ENCODE assay signal across 21 cellular contexts in the genomic region with DNA sequence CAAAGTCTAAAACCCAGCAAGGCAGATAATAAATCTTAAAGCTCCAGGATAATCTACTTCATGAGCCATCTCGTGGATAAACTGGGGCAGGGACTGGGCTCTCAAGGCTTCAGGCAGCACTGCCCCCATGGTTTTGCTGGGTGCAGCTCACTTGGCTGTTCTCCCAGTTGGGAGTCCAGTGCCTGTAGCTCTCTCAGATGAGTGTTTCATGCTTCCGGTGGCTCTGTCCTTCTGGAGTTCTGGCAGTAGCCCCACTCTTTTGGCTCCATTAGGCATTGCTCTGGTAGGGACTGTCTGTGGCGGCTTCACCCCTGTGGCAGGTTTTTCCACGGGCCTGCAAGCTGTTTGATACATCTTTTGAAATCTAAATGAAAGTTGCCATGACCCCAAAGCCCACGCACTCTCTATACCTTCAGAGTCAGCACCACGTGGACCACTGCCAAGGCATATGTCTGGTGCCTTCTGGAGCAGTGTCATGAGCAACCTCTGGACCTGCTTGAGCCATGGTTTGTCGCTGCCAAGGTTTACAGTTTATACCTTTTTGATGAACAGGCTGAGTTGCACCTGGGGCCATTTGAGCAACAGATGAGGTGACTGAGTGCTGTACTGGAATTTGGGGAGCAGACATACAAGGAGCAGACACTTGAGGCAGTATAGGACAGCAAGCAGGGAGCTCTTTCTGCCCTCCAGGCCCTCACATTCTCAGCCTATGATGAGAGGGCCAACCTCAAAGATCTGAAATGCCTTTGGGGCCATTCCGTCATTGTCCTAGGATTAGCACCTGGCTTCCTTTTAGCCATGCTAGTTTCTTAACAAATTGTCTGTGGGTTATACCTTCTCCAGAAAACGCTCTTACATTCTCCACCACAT. TPM values are rescaled to one million over a fixed set of nuclear protein-coding genes. Genes with fewer than 3 reads are reported as not detected.
DNase-seq lines count a peak whose midpoint lies in the region; ATAC-seq and TF ChIP-seq lines count a peak whose summit lies in the region.
"Had no signal": no experiment of that assay in that cellular context is flagged by ENCODE, and none has a peak within 500 bp of the region (broad histone marks: within the 10 kb centered on the region; RNA-seq: fewer than 3 reads in every experiment).

No MANE protein-coding gene starts in this region.

- peak; percentile 31 for TF ChIP-seq CTCF in choroid plexus epithelial cell (conservative IDR thresholded peaks at IDR 0.05; ENCODE audit: low read depth, low read length)

- no peaks in the 10 kb centered on the region for H3K36me3 ChIP-seq in MG63
- H3K36me3 ChIP-seq: gastroesophageal sphincter, prostate gland, SJCRH30, thoracic aorta had no signal

- H3K4me1 Mint-ChIP-seq in activated CD8-positive, alpha-beta T cell treated with anti-CD3 and anti-CD28 coated beads, Interleukin-2, amount 10 ng/mL, durations not matched to agents 7 days and 5 days (ENCODE audit: low read depth): no peaks in the 10 kb centered on the region
- H3K4me1 Mint-ChIP-seq: B cell had no signal

- no peak overlapping the region for H3K27ac Mint-ChIP-seq in activated CD8-positive, alpha-beta T cell treated with anti-CD3 and anti-CD28 coated beads, Interleukin-2, amount 10 ng/mL, durations not matched to agents 7 days and 5 days
- H3K27ac Mint-ChIP-seq: activated CD8-positive, alpha-beta T cell treated with anti-CD3 and anti-CD28 coated beads for 36 hours; B cell had no signal

- H3K36me3 Mint-ChIP-seq in activated CD8-positive, alpha-beta T cell treated with anti-CD3 and anti-CD28 coated beads, Interleukin-2, amount 10 ng/mL, durations not matched to agents 7 days and 5 days (ENCODE audit: low read depth): no peaks in the 10 kb centered on the region

- DNase-seq in ELF-1 (ENCODE audit: low read depth, low spot score) (peak; percentile 60), MG63 (peak; percentile 77), choroid plexus epithelial cell (ENCODE audit: low read depth) (peak; percentile 46), mucosa of gallbladder (ENCODE audit: low spot score) (peak; percentile 28)
- no peak for DNase-seq in stimulated activated CD4-positive, alpha-beta T cell treated with anti-CD3 and anti-CD28 coated beads, Interleukin-15, amount 100 ng/mL, for 24 hours
- DNase-seq in activated CD8-positive, alpha-beta T cell treated with anti-CD3 and anti-CD28 coated beads, Interleukin-2, amount 10 ng/mL, durations not matched to agents 7 days and 5 days: no peak
- DNase-seq: activated CD8-positive, alpha-beta T cell treated with anti-CD3 and anti-CD28 coated beads for 36 hours; aorta; DND-41; effector CD4-positive, alpha-beta T cell; Kasumi-1; kidney; NCI-H1694 treated with DMSO at 0.1 percent for 48 hours; NCI-H82; SJCRH30 had no signal

- H3K4me3 Mint-ChIP-seq in activated CD8-positive, alpha-beta T cell treated with anti-CD3 and anti-CD28 coated beads, Interleukin-2, amount 10 ng/mL, durations not matched to agents 7 days and 5 days: no peak overlapping the region
- H3K4me3 Mint-ChIP-seq: activated CD8-positive, alpha-beta T cell treated with anti-CD3 and anti-CD28 coated beads for 36 hours; B cell had no signal

- peaks cover 6% of the 10 kb centered on the region; the same call in 1 of the 2 replicates for H3K9me3 ChIP-seq in MG63
- H3K9me3 ChIP-seq: gastroesophageal sphincter, prostate gland, SJCRH30, thoracic aorta had no signal

- H3K4me3 ChIP-seq in MG63: no peak overlapping the region
- H3K4me3 ChIP-seq in choroid plexus epithelial cell (ENCODE audit: low read depth, low read length): no peak overlapping the region
- H3K4me3 ChIP-seq: gastroesophageal sphincter, prostate gland, SJCRH30, thoracic aorta had no signal

- no peaks in the 10 kb centered on the region for H3K27me3 ChIP-seq in MG63
- H3K27me3 ChIP-seq: gastroesophageal sphincter, SJCRH30 had no signal

- no peaks in the 10 kb centered on the region for H3K9me3 Mint-ChIP-seq in activated CD8-positive, alpha-beta T cell treated with anti-CD3 and anti-CD28 coated beads, Interleukin-2, amount 10 ng/mL, durations not matched to agents 7 days and 5 days (ENCODE audit: insufficient read depth)
- H3K9me3 Mint-ChIP-seq: activated CD8-positive, alpha-beta T cell treated with anti-CD3 and anti-CD28 coated beads for 36 hours had no signal

- H3K27me3 Mint-ChIP-seq in activated CD8-positive, alpha-beta T cell treated with anti-CD3 and anti-CD28 coated beads, Interleukin-2, amount 10 ng/mL, durations not matched to agents 7 days and 5 days (ENCODE audit: low read depth): no peaks in the 10 kb centered on the region
- H3K27me3 Mint-ChIP-seq: activated CD8-positive, alpha-beta T cell treated with anti-CD3 and anti-CD28 coated beads for 36 hours had no signal

- POLR2A ChIA-PET in activated CD8-positive, alpha-beta T cell treated with anti-CD3 and anti-CD28 coated beads, Interleukin-2, amount 10 ng/mL, durations not matched to agents 7 days and 5 days (lab: Charles Lee): no interaction called here

- CTCF ChIA-PET in activated CD8-positive, alpha-beta T cell treated with anti-CD3 and anti-CD28 coated beads, Interleukin-2, amount 10 ng/mL, durations not matched to agents 7 days and 5 days (lab: Charles Lee): no interaction called here

- ATAC-seq in HG03354 (IDR thresholded peaks at IDR 0.05; ENCODE audit: poor library complexity, severe bottlenecking, unreplicated experiment): no peak
- no peak for ATAC-seq in HG03442 (IDR thresholded peaks at IDR 0.05; ENCODE audit: unreplicated experiment)
- no peak for ATAC-seq in activated CD8-positive, alpha-beta T cell treated with anti-CD3 and anti-CD28 coated beads, Interleukin-2, amount 10 ng/mL, durations not matched to agents 7 days and 5 days
- ATAC-seq: activated CD8-positive, alpha-beta T cell treated with anti-CD3 and anti-CD28 coated beads for 36 hours; gastroesophageal sphincter had no signal

RNA-seq across cellular contexts. Expression of a gene that starts 48.6 kb away (rescaled TPM):
- not detected in 2 replicates for total RNA-seq in MG63 (2014; rRNA removed; shearing (Covaris generic); ENCODE audit: low replicate concordance)
- total RNA-seq in mucosa of gallbladder: not detected
- total RNA-seq in activated CD8-positive, alpha-beta T cell treated with anti-CD3 and anti-CD28 coated beads, Interleukin-2, amount 10 ng/mL, durations not matched to agents 7 days and 5 days: not detected
- total RNA-seq: activated CD8-positive, alpha-beta T cell treated with anti-CD3 and anti-CD28 coated beads for 36 hours; aorta; B cell; gastroesophageal sphincter; kidney; SJCRH30; thoracic aorta had no signal

Comparison
In these comparisons a context has a peak if more than half of its experiments do, and no peak if none do; other contexts are left out.
1. DNase-seq: peak in ELF-1 (single experiment), MG63 (single experiment), choroid plexus epithelial cell (single experiment) and mucosa of gallbladder (single experiment); none in stimulated activated CD4-positive, alpha-beta T cell treated with anti-CD3 and anti-CD28 coated beads, Interleukin-15, amount 100 ng/mL, for 24 hours (single experiment) and activated CD8-positive, alpha-beta T cell treated with anti-CD3 and anti-CD28 coated beads, Interleukin-2, amount 10 ng/mL, durations not matched to agents 7 days and 5 days (single experiment).